ENCODE assay signal across 1 cellular context in the genomic region with DNA sequence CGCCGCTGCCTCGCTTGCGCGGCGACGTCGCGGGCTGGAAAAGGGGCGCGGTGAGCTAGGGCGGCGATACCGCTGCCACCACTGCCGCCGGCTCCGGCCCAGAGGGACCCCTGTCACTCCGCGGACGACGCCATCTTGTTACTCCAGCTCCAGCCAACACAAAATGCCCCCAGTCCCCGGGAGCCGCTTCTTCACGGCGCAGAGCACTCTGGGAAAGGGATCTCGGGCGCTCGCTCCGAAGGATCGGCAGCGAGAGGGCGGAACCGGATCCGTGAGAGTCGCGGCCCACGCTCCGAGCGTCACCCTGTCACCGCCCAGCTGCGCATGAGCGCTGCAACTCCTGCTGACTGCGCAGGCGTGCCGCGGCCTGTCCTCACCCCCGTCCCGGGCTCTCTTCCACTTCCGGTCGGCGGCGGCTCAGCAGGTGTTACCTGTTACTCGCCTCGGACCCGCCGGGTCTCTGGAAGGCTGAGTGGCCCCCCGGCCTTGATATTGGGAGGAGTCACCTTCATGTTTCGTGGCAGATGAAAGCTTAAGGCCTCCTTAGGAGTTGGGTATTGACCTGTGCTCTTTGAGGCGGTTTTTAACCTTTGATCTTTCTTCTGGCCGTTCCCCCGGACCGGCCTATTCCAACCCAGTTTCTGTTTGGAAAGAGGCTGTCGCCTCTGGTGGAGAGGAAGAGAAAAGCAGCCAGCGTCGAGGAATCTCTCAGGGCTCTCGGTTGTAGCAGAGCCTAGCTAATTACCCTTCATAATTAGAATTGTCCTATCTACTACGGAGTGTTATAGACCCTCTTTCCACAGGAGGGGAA.
TF ChIP-seq lines count a peak whose summit lies in the region.

CSNK1A1 (minus strand) TSS at position 213 of the 811 bp plus-strand sequence. CDS start 475 bp downstream, outside the sequence.

TF ChIP-seq in HepG2, 621 proteins besides CTCF, POLR2A, EP300 and RAD21 (continued from another document and continues in another):
- TF ChIP-seq PRDM4 (CRISPR knock-in tag; IDR thresholded peaks at IDR 0.05; ENCODE audit: borderline replicate concordance) = no peak
- no peak for TF ChIP-seq SMAD3 (CRISPR knock-in tag; IDR thresholded peaks at IDR 0.05)
- TF ChIP-seq MAFK (conservative IDR thresholded peaks at IDR 0.05 in 1 of 2, IDR thresholded peaks at IDR 0.05 in 1 of 2; ENCODE audit: low read length in 2 of 2) = peak; percentile 49 to 65; a peak in 3 of 4 replicates
- TF ChIP-seq AKAP8 (CRISPR knock-in tag; IDR thresholded peaks at IDR 0.05) = 0 out of 2 replicates have a peak, but pooled peaks have one; percentile 63
- TF ChIP-seq SETDB1 (CRISPR knock-in tag; IDR thresholded peaks at IDR 0.05; ENCODE audit: borderline replicate concordance) = no peak
- TF ChIP-seq ZXDC (CRISPR knock-in tag; IDR thresholded peaks at IDR 0.05) = no peak
- TF ChIP-seq, protein P1, sequence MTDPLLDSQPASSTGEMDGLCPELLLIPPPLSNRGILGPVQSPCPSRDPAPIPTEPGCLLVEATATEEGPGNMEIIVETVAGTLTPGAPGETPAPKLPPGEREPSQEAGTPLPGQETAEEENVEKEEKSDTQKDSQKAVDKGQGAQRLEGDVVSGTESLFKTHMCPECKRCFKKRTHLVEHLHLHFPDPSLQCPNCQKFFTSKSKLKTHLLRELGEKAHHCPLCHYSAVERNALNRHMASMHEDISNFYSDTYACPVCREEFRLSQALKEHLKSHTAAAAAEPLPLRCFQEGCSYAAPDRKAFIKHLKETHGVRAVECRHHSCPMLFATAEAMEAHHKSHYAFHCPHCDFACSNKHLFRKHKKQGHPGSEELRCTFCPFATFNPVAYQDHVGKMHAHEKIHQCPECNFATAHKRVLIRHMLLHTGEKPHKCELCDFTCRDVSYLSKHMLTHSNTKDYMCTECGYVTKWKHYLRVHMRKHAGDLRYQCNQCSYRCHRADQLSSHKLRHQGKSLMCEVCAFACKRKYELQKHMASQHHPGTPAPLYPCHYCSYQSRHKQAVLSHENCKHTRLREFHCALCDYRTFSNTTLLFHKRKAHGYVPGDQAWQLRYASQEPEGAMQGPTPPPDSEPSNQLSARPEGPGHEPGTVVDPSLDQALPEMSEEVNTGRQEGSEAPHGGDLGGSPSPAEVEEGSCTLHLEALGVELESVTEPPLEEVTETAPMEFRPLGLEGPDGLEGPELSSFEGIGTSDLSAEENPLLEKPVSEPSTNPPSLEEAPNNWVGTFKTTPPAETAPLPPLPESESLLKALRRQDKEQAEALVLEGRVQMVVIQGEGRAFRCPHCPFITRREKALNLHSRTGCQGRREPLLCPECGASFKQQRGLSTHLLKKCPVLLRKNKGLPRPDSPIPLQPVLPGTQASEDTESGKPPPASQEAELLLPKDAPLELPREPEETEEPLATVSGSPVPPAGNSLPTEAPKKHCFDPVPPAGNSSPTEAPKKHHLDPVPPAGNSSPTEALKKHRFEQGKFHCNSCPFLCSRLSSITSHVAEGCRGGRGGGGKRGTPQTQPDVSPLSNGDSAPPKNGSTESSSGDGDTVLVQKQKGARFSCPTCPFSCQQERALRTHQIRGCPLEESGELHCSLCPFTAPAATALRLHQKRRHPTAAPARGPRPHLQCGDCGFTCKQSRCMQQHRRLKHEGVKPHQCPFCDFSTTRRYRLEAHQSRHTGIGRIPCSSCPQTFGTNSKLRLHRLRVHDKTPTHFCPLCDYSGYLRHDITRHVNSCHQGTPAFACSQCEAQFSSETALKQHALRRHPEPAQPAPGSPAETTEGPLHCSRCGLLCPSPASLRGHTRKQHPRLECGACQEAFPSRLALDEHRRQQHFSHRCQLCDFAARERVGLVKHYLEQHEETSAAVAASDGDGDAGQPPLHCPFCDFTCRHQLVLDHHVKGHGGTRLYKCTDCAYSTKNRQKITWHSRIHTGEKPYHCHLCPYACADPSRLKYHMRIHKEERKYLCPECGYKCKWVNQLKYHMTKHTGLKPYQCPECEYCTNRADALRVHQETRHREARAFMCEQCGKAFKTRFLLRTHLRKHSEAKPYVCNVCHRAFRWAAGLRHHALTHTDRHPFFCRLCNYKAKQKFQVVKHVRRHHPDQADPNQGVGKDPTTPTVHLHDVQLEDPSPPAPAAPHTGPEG (CRISPR knock-in tag; IDR thresholded peaks at IDR 0.05) = no peak
- no peak for TF ChIP-seq ZNF75D (CRISPR knock-in tag; IDR thresholded peaks at IDR 0.05; ENCODE audit: borderline replicate concordance)
- no peak for TF ChIP-seq ZSCAN12 (CRISPR knock-in tag; IDR thresholded peaks at IDR 0.05)
- TF ChIP-seq HNF1B (CRISPR knock-in tag; IDR thresholded peaks at IDR 0.05) = peak; percentile 74; the same call in 1 of the 2 replicates
- TF ChIP-seq HOMEZ (CRISPR knock-in tag; IDR thresholded peaks at IDR 0.05; ENCODE audit: low read depth) = peak; percentile 91; the same call in 1 of the 2 replicates
- TF ChIP-seq, protein P2, sequence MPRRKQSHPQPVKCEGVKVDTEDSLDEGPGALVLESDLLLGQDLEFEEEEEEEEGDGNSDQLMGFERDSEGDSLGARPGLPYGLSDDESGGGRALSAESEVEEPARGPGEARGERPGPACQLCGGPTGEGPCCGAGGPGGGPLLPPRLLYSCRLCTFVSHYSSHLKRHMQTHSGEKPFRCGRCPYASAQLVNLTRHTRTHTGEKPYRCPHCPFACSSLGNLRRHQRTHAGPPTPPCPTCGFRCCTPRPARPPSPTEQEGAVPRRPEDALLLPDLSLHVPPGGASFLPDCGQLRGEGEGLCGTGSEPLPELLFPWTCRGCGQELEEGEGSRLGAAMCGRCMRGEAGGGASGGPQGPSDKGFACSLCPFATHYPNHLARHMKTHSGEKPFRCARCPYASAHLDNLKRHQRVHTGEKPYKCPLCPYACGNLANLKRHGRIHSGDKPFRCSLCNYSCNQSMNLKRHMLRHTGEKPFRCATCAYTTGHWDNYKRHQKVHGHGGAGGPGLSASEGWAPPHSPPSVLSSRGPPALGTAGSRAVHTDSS (CRISPR knock-in tag; conservative IDR thresholded peaks at IDR 0.05) = no peak
- TF ChIP-seq NFE2L2 (IDR thresholded peaks at IDR 0.05; ENCODE audit: low read length) = no peak
- TF ChIP-seq, protein P3, sequence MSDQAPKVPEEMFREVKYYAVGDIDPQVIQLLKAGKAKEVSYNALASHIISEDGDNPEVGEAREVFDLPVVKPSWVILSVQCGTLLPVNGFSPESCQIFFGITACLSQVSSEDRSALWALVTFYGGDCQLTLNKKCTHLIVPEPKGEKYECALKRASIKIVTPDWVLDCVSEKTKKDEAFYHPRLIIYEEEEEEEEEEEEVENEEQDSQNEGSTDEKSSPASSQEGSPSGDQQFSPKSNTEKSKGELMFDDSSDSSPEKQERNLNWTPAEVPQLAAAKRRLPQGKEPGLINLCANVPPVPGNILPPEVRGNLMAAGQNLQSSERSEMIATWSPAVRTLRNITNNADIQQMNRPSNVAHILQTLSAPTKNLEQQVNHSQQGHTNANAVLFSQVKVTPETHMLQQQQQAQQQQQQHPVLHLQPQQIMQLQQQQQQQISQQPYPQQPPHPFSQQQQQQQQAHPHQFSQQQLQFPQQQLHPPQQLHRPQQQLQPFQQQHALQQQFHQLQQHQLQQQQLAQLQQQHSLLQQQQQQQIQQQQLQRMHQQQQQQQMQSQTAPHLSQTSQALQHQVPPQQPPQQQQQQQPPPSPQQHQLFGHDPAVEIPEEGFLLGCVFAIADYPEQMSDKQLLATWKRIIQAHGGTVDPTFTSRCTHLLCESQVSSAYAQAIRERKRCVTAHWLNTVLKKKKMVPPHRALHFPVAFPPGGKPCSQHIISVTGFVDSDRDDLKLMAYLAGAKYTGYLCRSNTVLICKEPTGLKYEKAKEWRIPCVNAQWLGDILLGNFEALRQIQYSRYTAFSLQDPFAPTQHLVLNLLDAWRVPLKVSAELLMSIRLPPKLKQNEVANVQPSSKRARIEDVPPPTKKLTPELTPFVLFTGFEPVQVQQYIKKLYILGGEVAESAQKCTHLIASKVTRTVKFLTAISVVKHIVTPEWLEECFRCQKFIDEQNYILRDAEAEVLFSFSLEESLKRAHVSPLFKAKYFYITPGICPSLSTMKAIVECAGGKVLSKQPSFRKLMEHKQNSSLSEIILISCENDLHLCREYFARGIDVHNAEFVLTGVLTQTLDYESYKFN (CRISPR knock-in tag; conservative IDR thresholded peaks at IDR 0.05) = peak; percentile 65
- TF ChIP-seq ZNF484 (CRISPR knock-in tag; IDR thresholded peaks at IDR 0.05; ENCODE audit: borderline replicate concordance, low read depth) = no peak
- no peak for TF ChIP-seq RCOR2 (CRISPR knock-in tag; IDR thresholded peaks at IDR 0.05)
- no peak for TF ChIP-seq ZNF138 (CRISPR knock-in tag; IDR thresholded peaks at IDR 0.05; ENCODE audit: low read depth)
- TF ChIP-seq, protein P4, sequence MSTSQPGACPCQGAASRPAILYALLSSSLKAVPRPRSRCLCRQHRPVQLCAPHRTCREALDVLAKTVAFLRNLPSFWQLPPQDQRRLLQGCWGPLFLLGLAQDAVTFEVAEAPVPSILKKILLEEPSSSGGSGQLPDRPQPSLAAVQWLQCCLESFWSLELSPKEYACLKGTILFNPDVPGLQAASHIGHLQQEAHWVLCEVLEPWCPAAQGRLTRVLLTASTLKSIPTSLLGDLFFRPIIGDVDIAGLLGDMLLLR (CRISPR knock-in tag; IDR thresholded peaks at IDR 0.05) = peak; percentile 83
- TF ChIP-seq, protein P5, sequence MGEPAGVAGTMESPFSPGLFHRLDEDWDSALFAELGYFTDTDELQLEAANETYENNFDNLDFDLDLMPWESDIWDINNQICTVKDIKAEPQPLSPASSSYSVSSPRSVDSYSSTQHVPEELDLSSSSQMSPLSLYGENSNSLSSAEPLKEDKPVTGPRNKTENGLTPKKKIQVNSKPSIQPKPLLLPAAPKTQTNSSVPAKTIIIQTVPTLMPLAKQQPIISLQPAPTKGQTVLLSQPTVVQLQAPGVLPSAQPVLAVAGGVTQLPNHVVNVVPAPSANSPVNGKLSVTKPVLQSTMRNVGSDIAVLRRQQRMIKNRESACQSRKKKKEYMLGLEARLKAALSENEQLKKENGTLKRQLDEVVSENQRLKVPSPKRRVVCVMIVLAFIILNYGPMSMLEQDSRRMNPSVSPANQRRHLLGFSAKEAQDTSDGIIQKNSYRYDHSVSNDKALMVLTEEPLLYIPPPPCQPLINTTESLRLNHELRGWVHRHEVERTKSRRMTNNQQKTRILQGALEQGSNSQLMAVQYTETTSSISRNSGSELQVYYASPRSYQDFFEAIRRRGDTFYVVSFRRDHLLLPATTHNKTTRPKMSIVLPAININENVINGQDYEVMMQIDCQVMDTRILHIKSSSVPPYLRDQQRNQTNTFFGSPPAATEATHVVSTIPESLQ (CRISPR knock-in tag; conservative IDR thresholded peaks at IDR 0.05) = 0 out of 2 replicates have a peak, but pooled peaks have one; percentile 62
- TF ChIP-seq SP140L (CRISPR knock-in tag; IDR thresholded peaks at IDR 0.05; ENCODE audit: borderline replicate concordance) = 0 out of 2 replicates have a peak, but pooled peaks have one; percentile 87
- peak; percentile 43; the same call in 1 of the 2 replicates for TF ChIP-seq SIN3A (IDR thresholded peaks at IDR 0.05; ENCODE audit: borderline replicate concordance, low read depth, low read length)
- TF ChIP-seq FIP1L1 (IDR thresholded peaks at IDR 0.05; ENCODE audit: borderline replicate concordance, insufficient read depth, low read depth, low read length) = peak; percentile 95
